In the genomic region with DNA sequence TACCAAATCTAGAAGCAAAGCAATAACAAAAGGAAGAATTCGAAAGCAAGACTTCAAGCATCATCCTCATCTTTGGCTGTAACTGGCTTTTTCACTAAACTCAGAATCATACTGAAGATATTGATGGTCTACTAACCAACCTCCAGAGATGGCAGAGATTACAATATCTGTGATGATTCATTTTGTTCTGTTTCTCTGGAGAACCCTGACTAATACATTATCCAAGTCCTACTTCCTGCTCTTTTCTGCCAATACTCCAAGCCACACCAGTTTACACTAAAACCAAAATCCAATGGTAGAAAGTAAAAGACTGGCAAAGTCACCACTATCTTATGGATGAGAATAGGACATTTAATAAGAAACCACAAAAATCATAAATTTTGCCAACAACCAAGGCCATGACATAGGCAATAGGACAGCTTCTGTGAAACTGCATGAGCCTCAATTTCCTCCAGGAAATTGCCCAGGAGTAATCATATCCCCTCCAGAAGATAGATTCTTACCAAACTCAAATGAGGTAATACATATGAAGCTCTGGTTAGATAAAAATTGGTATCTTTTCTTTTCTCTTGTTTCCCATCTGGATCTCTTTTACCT, we compare ENCODE assay signal across 17 cellular contexts.
DNase-seq lines count a peak whose midpoint lies in the region; FAIRE-seq and TF ChIP-seq lines count a peak whose summit lies in the region.
"Had no signal": no experiment of that assay in that cellular context is flagged by ENCODE, and none has a peak within 500 bp of the region (broad histone marks: within the 10 kb centered on the region; RNA-seq: fewer than 3 reads in every experiment).

No MANE protein-coding gene starts in this region.

- H2AK5ac ChIP-seq in neuronal stem cell (ENCODE audit: low read depth, low read length), result no peak overlapping the region

- H3K4me3 ChIP-seq in breast epithelium (no peak overlapping the region), adipocyte (ENCODE audit: low read length) (no peak overlapping the region), fibroblast of villous mesenchyme (ENCODE audit: low read depth, low read length) (no peak overlapping the region), neuronal stem cell (ENCODE audit: low read length in 2 of 2) (no peak overlapping the region)

- H2BK12ac ChIP-seq in neuronal stem cell (ENCODE audit: low read length), result no peak overlapping the region

- H3K23ac ChIP-seq in neuronal stem cell (ENCODE audit: low read depth, low read length, poor library complexity), result no peak overlapping the region

- H4K8ac ChIP-seq in neuronal stem cell (ENCODE audit: low read depth, low read length), result no peak overlapping the region

- no peak overlapping the region for H3K14ac ChIP-seq in neuronal stem cell (ENCODE audit: low read length)

- no peak overlapping the region for H3K9ac ChIP-seq in adipocyte (ENCODE audit: low read length)
- no peak overlapping the region for H3K9ac ChIP-seq in neuronal stem cell (ENCODE audit: low read depth, low read length, poor library complexity)

- no peak overlapping the region for H3K4ac ChIP-seq in neuronal stem cell (ENCODE audit: low read length)

- no peak overlapping the region for H2BK5ac ChIP-seq in neuronal stem cell (ENCODE audit: low read length)

- WGBS in neuronal stem cell (ENCODE audit: extremely low coverage in 2 of 2, insufficient read length in 2 of 2, insufficient replicate concordance in 1 of 2), 2 donors, result no CpG with 5 or more reads among the region's 1 CpG

- H3K27me3 Mint-ChIP-seq in MCF 10A (ENCODE audit: insufficient read depth, unreplicated experiment), result no peaks in the 10 kb centered on the region
- H3K27me3 Mint-ChIP-seq: type B pancreatic cell had no signal

- POLR2A ChIA-PET in MCF 10A (lab: Yijun Ruan, JAX), result interaction anchor here (2.5 kb wide), 1 partner anchor 13 kb away, joined by 5 read pairs; no protein-coding TSS in a partner anchor

- H3K9me3 ChIP-seq in breast epithelium (no peaks in the 10 kb centered on the region), adipocyte (ENCODE audit: control insufficient read depth, low read length) (no peaks in the 10 kb centered on the region), neuronal stem cell (replicated peaks in 1 of 2; ENCODE audit: control insufficient read depth in 2 of 2, insufficient read depth in 1 of 2, low read depth in 1 of 2, low read length in 2 of 2) (no peaks in the 10 kb centered on the region)
- H3K9me3 ChIP-seq: Caco-2 had no signal

- H3K4me1 Mint-ChIP-seq in MCF 10A (ENCODE audit: insufficient read depth, unreplicated experiment), result peaks cover 20% of the 10 kb centered on the region

- H2BK120ac ChIP-seq in neuronal stem cell (ENCODE audit: low read depth, low read length), result no peak overlapping the region

- CTCF ChIA-PET in MCF 10A (lab: Yijun Ruan, JAX), result no interaction called here

- H2BK15ac ChIP-seq in neuronal stem cell (ENCODE audit: low read length), result no peak overlapping the region

- H3K27ac Mint-ChIP-seq in MCF 10A (ENCODE audit: low read depth, unreplicated experiment), result peak overlapping the region; percentile 83
- H3K27ac Mint-ChIP-seq: type B pancreatic cell had no signal

- TF ChIP-seq POLR2A in breast epithelium (IDR thresholded peaks at IDR 0.05), result no peak

- BruUV-seq in MCF 10A (replicated peaks; lab: Mats Ljungman, UMichigan), result no TSS peak

- H3K27ac ChIP-seq in breast epithelium (no peak overlapping the region), neuronal stem cell (replicated peaks; ENCODE audit: low read length) (no peak overlapping the region)
- H3K27ac ChIP-seq: 22Rv1 had no signal

- no peak for TF ChIP-seq CTCF in MCF 10A (IDR thresholded peaks at IDR 0.05; ENCODE audit: unreplicated experiment)
- TF ChIP-seq CTCF in breast epithelium (IDR thresholded peaks at IDR 0.05), result no peak
- TF ChIP-seq CTCF in fibroblast of villous mesenchyme (IDR thresholded peaks at IDR 0.05; ENCODE audit: insufficient read depth, low read depth, low read length), result no peak

- no peaks in the 10 kb centered on the region for H3K4me1 ChIP-seq in breast epithelium
- peaks cover 13% of the 10 kb centered on the region for H3K4me1 ChIP-seq in adipocyte (ENCODE audit: control insufficient read depth, insufficient read depth, low read length)
- no peaks in the 10 kb centered on the region for H3K4me1 ChIP-seq in neuronal stem cell (ENCODE audit: control insufficient read depth in 2 of 2, insufficient read depth in 1 of 2, low read depth in 1 of 2, low read length in 2 of 2)

- DNase-seq in MCF 10A (ENCODE audit: unreplicated experiment) (peak; percentile 67), breast epithelium (ENCODE audit: low spot score in 2 of 2) (no peak), adipocyte (ENCODE audit: low read depth) (peak; percentile 34), fibroblast of villous mesenchyme (ENCODE audit: low read depth) (peak; percentile 33), urothelium cell line (ENCODE audit: low spot score) (peak; percentile 65), neuronal stem cell (ENCODE audit: low spot score) (no peak), SIG-M5 (lab: John Stamatoyannopoulos, UW) (no peak), GM19238 (ENCODE audit: insufficient read length, low spot score) (no peak)
- DNase-seq: activated CD4-positive, alpha-beta T cell treated with anti-CD3 and anti-CD28 coated beads for 1 hour; activated T-cell treated with anti-CD3 and anti-CD28 coated beads, Interleukin-2, amount 50 U/mL, for 48 hours; anterior cingulate cortex; NCI-H2081; NK-92 treated with Interleukin-12 subunit alpha and Interleukin-12 subunit beta, amount 100 ng/mL, for 24 hours; SW 1271 had no signal

- H3K9me3 Mint-ChIP-seq in MCF 10A (ENCODE audit: unreplicated experiment), result peaks cover 5% of the 10 kb centered on the region
- H3K9me3 Mint-ChIP-seq: type B pancreatic cell had no signal

- no peaks in the 10 kb centered on the region for H3K79me1 ChIP-seq in neuronal stem cell (ENCODE audit: low read depth, low read length)

- peak overlapping the region; percentile 18 for H3K4me3 Mint-ChIP-seq in MCF 10A (ENCODE audit: unreplicated experiment)
- H3K4me3 Mint-ChIP-seq: type B pancreatic cell had no signal

- no peaks in the 10 kb centered on the region for H3K36me3 Mint-ChIP-seq in MCF 10A (ENCODE audit: insufficient read depth, unreplicated experiment)
- H3K36me3 Mint-ChIP-seq: type B pancreatic cell had no signal

- no peak overlapping the region for H4K91ac ChIP-seq in neuronal stem cell (ENCODE audit: low read depth, low read length, poor library complexity)

- H3K4me2 ChIP-seq in neuronal stem cell (ENCODE audit: insufficient read depth, low read length, poor library complexity, severe bottlenecking), result no peak overlapping the region

- intact Hi-C loops in MCF 10A (cut with micrococcal nuclease), result no loop called here
- intact Hi-C loops in breast epithelium (cut with DNase I; ENCODE audit: low total_unique reads), result no loop called here

- H3K27me3 ChIP-seq in breast epithelium (no peaks in the 10 kb centered on the region), adipocyte (replicated peaks; ENCODE audit: control insufficient read depth, insufficient read depth, low read length) (no peaks in the 10 kb centered on the region), neuronal stem cell (ENCODE audit: control insufficient read depth in 3 of 3, insufficient read depth in 3 of 3, low read depth in 1 of 3, low read length in 3 of 3) (no peaks in the 10 kb centered on the region)

- H3K36me3 ChIP-seq in breast epithelium (no peaks in the 10 kb centered on the region), adipocyte (ENCODE audit: control insufficient read depth, insufficient read depth, low read length, severe bottlenecking) (no peaks in the 10 kb centered on the region), neuronal stem cell (replicated peaks in 1 of 2; ENCODE audit: control insufficient read depth in 2 of 2, insufficient read depth in 2 of 2, low read length in 2 of 2) (no peaks in the 10 kb centered on the region)

- no peak overlapping the region for H3K18ac ChIP-seq in neuronal stem cell (ENCODE audit: low read length)

- FAIRE-seq in urothelium cell line (lab: Jason Lieb, UNC), result no peak

- no peak overlapping the region for H2AFZ ChIP-seq in neuronal stem cell (ENCODE audit: low read length)

Comparison
In these comparisons a context has a peak if more than half of its experiments do, and no peak if none do; other contexts are left out.
1. DNase-seq: peak in MCF 10A (single experiment), adipocyte (single experiment), fibroblast of villous mesenchyme (single experiment) and urothelium cell line (single experiment); none in breast epithelium (0 of 2), neuronal stem cell (single experiment), SIG-M5 (single experiment) and GM19238 (single experiment).